Comparison of ENCODE assay signal across 22 cellular contexts in genomic region chr7:69540275-69540674, GRCh38. TPM values are rescaled to one million over a fixed set of nuclear protein-coding genes. Genes with fewer than 3 reads are reported as not detected.
"Had no signal": no experiment of that assay in that cellular context is flagged by ENCODE, and none has a peak within 500 bp of the region (broad histone marks: within the 10 kb centered on the region; RNA-seq: fewer than 3 reads in every experiment).

No MANE protein-coding gene starts in this region.

- ATAC-seq: HepG2 had no signal

- H3K4me2 ChIP-seq: KMS-11 had no signal

- FAIRE-seq: HepG2, RCC 7860 had no signal

- H3K4me3 ChIP-seq: SJSA1, SK-N-MC had no signal

- H3K27ac ChIP-seq: KMS-11, SJSA1, SK-N-MC had no signal

- H3K27me3 ChIP-seq: SJSA1 had no signal

- H3K36me3 ChIP-seq: SJSA1 had no signal

- H3K4me1 ChIP-seq: SJSA1 had no signal

- DNase-seq: IMR-90, MV-4-11, NCI-H1092, NCI-H1105 treated with DMSO at 0.1 percent for 48 hours, NCI-H1417 treated with DMSO at 0.1 percent for 48 hours, NCI-H146, NCI-H1694 treated with DMSO at 0.1 percent for 48 hours, NCI-H1930, NCI-H2081, NCI-H2107, NCI-H2227 treated with DMSO at 0.1 percent for 48 hours, NCI-H524, NCI-H526 treated with DMSO at 0.1 percent for 48 hours, NCI-H774, Right ventricle myocardium superior, RPMI8226, SIG-M5 had no signal

- H3K9ac ChIP-seq: KMS-11 had no signal

RNA-seq across cellular contexts. Expression of gene AUTS2, which starts 58.0 kb away (rescaled TPM):
- total RNA-seq: SJSA1 had no signal
- polyA plus RNA-seq: HepG2 had no signal
